Comparison of ENCODE assay signal across 34 cellular contexts in the genomic region with DNA sequence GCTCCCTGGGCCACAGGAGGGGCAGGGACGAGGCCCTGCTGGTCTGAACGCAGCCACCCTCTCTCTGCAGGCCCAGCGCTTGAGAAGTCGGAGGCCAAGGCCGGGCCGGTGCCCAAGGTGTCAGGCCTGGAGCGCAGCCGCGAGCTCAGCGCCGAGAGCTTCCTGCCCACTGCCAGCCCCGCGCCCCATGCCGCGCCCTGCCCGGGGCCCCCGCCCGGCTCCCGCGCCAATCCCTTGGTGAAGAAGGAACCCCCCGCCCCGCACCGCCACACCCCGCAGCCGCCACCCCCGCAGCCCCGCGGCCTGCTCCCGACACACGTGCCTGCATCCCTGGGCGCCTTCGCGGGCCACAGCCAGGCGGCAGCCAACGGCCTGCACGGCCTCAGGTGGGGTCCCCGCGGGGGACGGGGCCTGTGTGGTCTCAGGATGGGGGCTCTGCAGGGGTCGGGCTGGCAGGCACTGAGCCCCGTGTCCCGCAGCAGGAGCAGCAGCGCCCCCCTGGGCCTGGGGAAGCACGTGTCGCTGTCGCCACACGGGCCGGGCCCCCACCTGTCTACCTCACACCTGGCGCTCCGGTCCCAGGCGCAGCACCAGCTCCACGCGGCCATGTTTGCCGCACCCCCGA. TPM values are rescaled to one million over a fixed set of nuclear protein-coding genes. Genes with fewer than 3 reads are reported as not detected.
"Had no signal": no experiment of that assay in that cellular context is flagged by ENCODE, and none has a peak within 500 bp of the region (broad histone marks: within the 10 kb centered on the region; RNA-seq: fewer than 3 reads in every experiment).

No MANE protein-coding gene starts in this region.

- ATAC-seq: activated CD4-positive, alpha-beta T cell treated with anti-CD3 and anti-CD28 coated beads for 36 hours; activated T-cell treated with anti-CD3 and anti-CD28 coated beads, Interleukin-2, amount 50 U/mL, for 72 hours; gastroesophageal sphincter had no signal

- H3K27ac ChIP-seq: ascending aorta, breast epithelium, cardiac muscle cell, colonic mucosa, epithelial cell of prostate, esophagus squamous epithelium, gastroesophageal sphincter had no signal

- H3K36me3 ChIP-seq: colonic mucosa had no signal

- H3K4me1 ChIP-seq: ascending aorta, breast epithelium, colonic mucosa, esophagus squamous epithelium, gastroesophageal sphincter had no signal

- H3K27me3 ChIP-seq: ascending aorta, breast epithelium, cardiac muscle cell, colonic mucosa, esophagus squamous epithelium, gastroesophageal sphincter had no signal

- H3K27me3 Mint-ChIP-seq: activated CD4-positive, alpha-beta memory T cell treated with anti-CD3 and anti-CD28 coated beads, Interleukin-2, amount 10 ng/mL, durations not matched to agents 7 days and 5 days; activated CD4-positive, alpha-beta T cell treated with anti-CD3 and anti-CD28 coated beads for 36 hours; activated CD4-positive, alpha-beta T cell treated with anti-CD3 and anti-CD28 coated beads, Interleukin-2, amount 10 ng/mL, durations not matched to agents 24 days and 14 days; activated naive CD4-positive, alpha-beta T cell treated with anti-CD3 and anti-CD28 coated beads, Interleukin-2, amount 10 ng/mL, durations not matched to agents 7 days and 5 days; activated naive CD8-positive, alpha-beta T cell treated with anti-CD3 and anti-CD28 coated beads, Interleukin-2, amount 10 ng/mL, durations not matched to agents 7 days and 5 days; activated T-cell treated with anti-CD3 and anti-CD28 coated beads, Interleukin-2, amount 50 U/mL, for 24 hours; brain had no signal

- H3K9me3 Mint-ChIP-seq: activated CD4-positive, alpha-beta memory T cell treated with anti-CD3 and anti-CD28 coated beads, Interleukin-2, amount 10 ng/mL, durations not matched to agents 7 days and 5 days; activated CD4-positive, alpha-beta T cell treated with anti-CD3 and anti-CD28 coated beads, Interleukin-2, amount 10 ng/mL, durations not matched to agents 24 days and 14 days; activated naive CD4-positive, alpha-beta T cell treated with anti-CD3 and anti-CD28 coated beads, Interleukin-2, amount 10 ng/mL, durations not matched to agents 7 days and 5 days; activated naive CD4-positive, alpha-beta T cell treated with anti-CD3 and anti-CD28 coated beads, Interleukin-2, amount 50 U/mL, for 72 hours; activated naive CD8-positive, alpha-beta T cell treated with anti-CD3 and anti-CD28 coated beads, Interleukin-2, amount 10 ng/mL, durations not matched to agents 7 days and 5 days; activated T-cell treated with anti-CD3 and anti-CD28 coated beads, Interleukin-2, amount 50 U/mL, for 24 hours; activated T-cell treated with anti-CD3 and anti-CD28 coated beads, Interleukin-2, amount 50 U/mL, for 72 hours; brain had no signal

- H3K4me3 Mint-ChIP-seq: activated CD4-positive, alpha-beta memory T cell treated with anti-CD3 and anti-CD28 coated beads, Interleukin-2, amount 10 ng/mL, durations not matched to agents 7 days and 5 days; activated CD4-positive, alpha-beta T cell treated with anti-CD3 and anti-CD28 coated beads for 36 hours; activated CD4-positive, alpha-beta T cell treated with anti-CD3 and anti-CD28 coated beads, Interleukin-2, amount 10 ng/mL, durations not matched to agents 24 days and 14 days; activated naive CD4-positive, alpha-beta T cell treated with anti-CD3 and anti-CD28 coated beads, Interleukin-2, amount 10 ng/mL, durations not matched to agents 7 days and 5 days; activated naive CD8-positive, alpha-beta T cell treated with anti-CD3 and anti-CD28 coated beads, Interleukin-2, amount 10 ng/mL, durations not matched to agents 7 days and 5 days; activated T-cell treated with anti-CD3 and anti-CD28 coated beads, Interleukin-2, amount 50 U/mL, for 24 hours; activated T-cell treated with anti-CD3 and anti-CD28 coated beads, Interleukin-2, amount 50 U/mL, for 72 hours; brain had no signal

- DNase-seq: activated CD4-positive, alpha-beta memory T cell treated with anti-CD3 and anti-CD28 coated beads, Interleukin-2, amount 10 ng/mL, durations not matched to agents 7 days and 5 days; activated CD4-positive, alpha-beta T cell treated with anti-CD3 and anti-CD28 coated beads for 36 hours; activated CD4-positive, alpha-beta T cell treated with anti-CD3 and anti-CD28 coated beads, Interleukin-2, amount 10 ng/mL, durations not matched to agents 24 days and 14 days; activated CD4-positive, alpha-beta T cell treated with anti-CD3 and anti-CD28 coated beads, Interleukin-2, amount 50 U/mL, for 4 hours; activated CD4-positive, CD25-positive, alpha-beta regulatory T cell; activated CD4-positive, CD25-positive, alpha-beta regulatory T cell treated with anti-CD3 and anti-CD28 coated beads, Interleukin-2, amount 50 U/mL, for 72 hours; activated CD8-positive, alpha-beta memory T cell treated with anti-CD3 and anti-CD28 coated beads, Interleukin-2, amount 50 U/mL, for 48 hours; activated gamma-delta T cell; activated naive CD4-positive, alpha-beta T cell; activated naive CD4-positive, alpha-beta T cell treated with anti-CD3 and anti-CD28 coated beads, Interleukin-2, amount 10 ng/mL, durations not matched to agents 7 days and 5 days; activated naive CD8-positive, alpha-beta T cell treated with anti-CD3 and anti-CD28 coated beads, Interleukin-2, amount 10 ng/mL, durations not matched to agents 7 days and 5 days; activated T-cell treated with anti-CD3 and anti-CD28 coated beads for 4 hours; activated T-cell treated with anti-CD3 and anti-CD28 coated beads, Interleukin-2, amount 50 U/mL, for 24 hours; activated T-cell treated with anti-CD3 and anti-CD28 coated beads, Interleukin-2, amount 50 U/mL, for 72 hours; central memory CD4-positive, alpha-beta T cell; cerebellar nuclear complex; colonic mucosa; effector CD8-positive, alpha-beta T cell; esophagus squamous epithelium; foreskin melanocyte; T-helper 2 cell had no signal

- H3K4me1 Mint-ChIP-seq: activated CD4-positive, alpha-beta memory T cell treated with anti-CD3 and anti-CD28 coated beads, Interleukin-2, amount 10 ng/mL, durations not matched to agents 7 days and 5 days; activated CD4-positive, alpha-beta T cell treated with anti-CD3 and anti-CD28 coated beads for 36 hours; activated CD4-positive, alpha-beta T cell treated with anti-CD3 and anti-CD28 coated beads, Interleukin-2, amount 10 ng/mL, durations not matched to agents 24 days and 14 days; activated naive CD4-positive, alpha-beta T cell treated with anti-CD3 and anti-CD28 coated beads, Interleukin-2, amount 10 ng/mL, durations not matched to agents 7 days and 5 days; activated naive CD8-positive, alpha-beta T cell treated with anti-CD3 and anti-CD28 coated beads, Interleukin-2, amount 10 ng/mL, durations not matched to agents 7 days and 5 days; brain had no signal

- H3K27ac Mint-ChIP-seq: activated CD4-positive, alpha-beta memory T cell treated with anti-CD3 and anti-CD28 coated beads, Interleukin-2, amount 10 ng/mL, durations not matched to agents 7 days and 5 days; activated CD4-positive, alpha-beta T cell treated with anti-CD3 and anti-CD28 coated beads for 36 hours; activated CD4-positive, alpha-beta T cell treated with anti-CD3 and anti-CD28 coated beads, Interleukin-2, amount 10 ng/mL, durations not matched to agents 24 days and 14 days; activated naive CD4-positive, alpha-beta T cell treated with anti-CD3 and anti-CD28 coated beads, Interleukin-2, amount 50 U/mL, for 72 hours; activated naive CD8-positive, alpha-beta T cell treated with anti-CD3 and anti-CD28 coated beads, Interleukin-2, amount 10 ng/mL, durations not matched to agents 7 days and 5 days; activated T-cell treated with anti-CD3 and anti-CD28 coated beads, Interleukin-2, amount 50 U/mL, for 24 hours; activated T-cell treated with anti-CD3 and anti-CD28 coated beads, Interleukin-2, amount 50 U/mL, for 72 hours; brain had no signal

- H3K9me3 ChIP-seq: ascending aorta, breast epithelium, colonic mucosa, esophagus squamous epithelium, gastroesophageal sphincter had no signal

- H3K4me3 ChIP-seq: ascending aorta, breast epithelium, cardiac muscle cell, colonic mucosa, esophagus squamous epithelium, gastroesophageal sphincter had no signal

RNA-seq across cellular contexts. Expression of a gene that starts 40.4 kb away (rescaled TPM):
- total RNA-seq: activated CD4-positive, alpha-beta memory T cell treated with anti-CD3 and anti-CD28 coated beads, Interleukin-2, amount 10 ng/mL, durations not matched to agents 7 days and 5 days; activated CD4-positive, alpha-beta T cell treated with anti-CD3 and anti-CD28 coated beads for 36 hours; activated CD4-positive, alpha-beta T cell treated with anti-CD3 and anti-CD28 coated beads, Interleukin-2, amount 10 ng/mL, durations not matched to agents 24 days and 14 days; activated naive CD4-positive, alpha-beta T cell treated with anti-CD3 and anti-CD28 coated beads, Interleukin-2, amount 50 U/mL, for 72 hours; activated naive CD8-positive, alpha-beta T cell treated with anti-CD3 and anti-CD28 coated beads, Interleukin-2, amount 10 ng/mL, durations not matched to agents 7 days and 5 days; activated T-cell treated with anti-CD3 and anti-CD28 coated beads, Interleukin-2, amount 50 U/mL, for 72 hours; ascending aorta; cardiac muscle cell; fibroblast of villous mesenchyme; gastroesophageal sphincter; glomerular endothelial cell; T-helper 1 cell treated with Interleukin-12 subunit alpha and Interleukin-12 subunit beta and Interleukin-4 antibody, amounts not matched to agents 30 ng/mL and 1 ng/mL, for 36 hours had no signal
- polyA plus RNA-seq: cardiac muscle cell, fibroblast of lung had no signal

RNA-seq across cellular contexts. Expression of a gene that starts 48.6 kb away (rescaled TPM):
- total RNA-seq: activated CD4-positive, alpha-beta memory T cell treated with anti-CD3 and anti-CD28 coated beads, Interleukin-2, amount 10 ng/mL, durations not matched to agents 7 days and 5 days; activated CD4-positive, alpha-beta T cell treated with anti-CD3 and anti-CD28 coated beads for 36 hours; activated CD4-positive, alpha-beta T cell treated with anti-CD3 and anti-CD28 coated beads, Interleukin-2, amount 10 ng/mL, durations not matched to agents 24 days and 14 days; activated naive CD4-positive, alpha-beta T cell treated with anti-CD3 and anti-CD28 coated beads, Interleukin-2, amount 50 U/mL, for 72 hours; activated naive CD8-positive, alpha-beta T cell treated with anti-CD3 and anti-CD28 coated beads, Interleukin-2, amount 10 ng/mL, durations not matched to agents 7 days and 5 days; activated T-cell treated with anti-CD3 and anti-CD28 coated beads, Interleukin-2, amount 50 U/mL, for 72 hours; ascending aorta; cardiac muscle cell; dermis microvascular lymphatic vessel endothelial cell; endothelial cell of umbilical vein; fibroblast of lung; fibroblast of villous mesenchyme; glomerular endothelial cell; T-helper 1 cell treated with Interleukin-12 subunit alpha and Interleukin-12 subunit beta and Interleukin-4 antibody, amounts not matched to agents 30 ng/mL and 1 ng/mL, for 36 hours had no signal
- polyA plus RNA-seq: cardiac muscle cell, endothelial cell of umbilical vein, fibroblast of lung had no signal
